12 cellular contexts compared by ENCODE assay signal in genomic region chr9:33750839-33751339, GRCh38. TPM values are rescaled to one million over a fixed set of nuclear protein-coding genes. Genes with fewer than 3 reads are reported as not detected.
DNase-seq lines count a peak whose midpoint lies in the region; ATAC-seq and TF ChIP-seq lines count a peak whose summit lies in the region.
"Had no signal": no experiment of that assay in that cellular context is flagged by ENCODE, and none has a peak within 500 bp of the region (broad histone marks: within the 10 kb centered on the region; RNA-seq: fewer than 3 reads in every experiment).

No MANE protein-coding gene starts in this region.

- intact Hi-C loops in lower lobe of right lung (cut with DNase I), result no loop called here

- H3K27ac ChIP-seq in coronary artery, result no peak overlapping the region
- no peak overlapping the region for H3K27ac ChIP-seq in lower lobe of right lung

- no peak for DNase-seq in AG09309 (ENCODE audit: low read depth)
- peak; percentile 45 for DNase-seq in HT-29 (ENCODE audit: low spot score)
- no peak for DNase-seq in coronary artery (ENCODE audit: low spot score)
- DNase-seq in lower lobe of right lung, result no peak
- DNase-seq in activated effector memory CD4-positive, alpha-beta T cell treated with anti-CD3 and anti-CD28 coated beads, Interleukin-2, amount 50 U/mL, for 16 hours, result no peak
- no peak for DNase-seq in MV-4-11 (lab: John Stamatoyannopoulos, UW)
- no peak for DNase-seq in NCI-H2171 (lab: John Stamatoyannopoulos, UW)
- DNase-seq: GF-D8; NCI-H2171 treated with DMSO at 0.1 percent for 48 hours; stimulated activated CD4-positive, alpha-beta T cell treated with anti-CD3 and anti-CD28 coated beads, Interleukin-4, amount 100 ng/mL, for 4 hours had no signal

- H3K27me3 ChIP-seq in lower lobe of right lung (ENCODE audit: low read depth), result peaks cover 24% of the 10 kb centered on the region

- H3K4me1 ChIP-seq in lower lobe of right lung, result peaks cover 15% of the 10 kb centered on the region

- H3K9me3 ChIP-seq in lower lobe of right lung, result no peaks in the 10 kb centered on the region

- peak overlapping the region; percentile 75 for H3K4me3 ChIP-seq in AG09309 (ENCODE audit: control insufficient read depth, low read depth, low read length)
- peak overlapping the region; percentile 41 for H3K4me3 ChIP-seq in coronary artery
- H3K4me3 ChIP-seq in lower lobe of right lung, result no peak overlapping the region

- TF ChIP-seq CTCF in AG09309 (IDR thresholded peaks at IDR 0.05; ENCODE audit: control insufficient read depth, insufficient read depth, low read depth, low read length, missing control alignments) (no peak), coronary artery (IDR thresholded peaks at IDR 0.05) (no peak), lower lobe of right lung (IDR thresholded peaks at IDR 0.05) (no peak)

- ATAC-seq in lower lobe of right lung (peak; percentile 16 to 39), HG02642 (IDR thresholded peaks at IDR 0.05; ENCODE audit: poor library complexity, unreplicated experiment) (no peak)

- no peaks in the 10 kb centered on the region for H3K36me3 ChIP-seq in lower lobe of right lung

RNA-seq across cellular contexts. Expression of gene PRSS3, which starts 44.5 kb away (rescaled TPM):
- 106 and 123 TPM in 2 replicates for total RNA-seq in HT-29 (2014; rRNA removed; shearing (Covaris generic))
- total RNA-seq in lower lobe of right lung, result 0.65 TPM
- total RNA-seq: left cardiac atrium had no signal

Comparison
In these comparisons a context has a peak if more than half of its experiments do, and no peak if none do; other contexts are left out.
1. RNA of gene PRSS3, which starts 44.5 kb away (total RNA-seq): 106 to 123 TPM in HT-29; 0.65 TPM in lower lobe of right lung (single experiment); every median in the first group is over 10 times any median in the second.